25 cellular contexts compared by ENCODE assay signal in genomic region chr6:163790296-163790840, GRCh38.
DNase-seq lines count a peak whose midpoint lies in the region; ATAC-seq, FAIRE-seq and TF ChIP-seq lines count a peak whose summit lies in the region.
"Had no signal": no experiment of that assay in that cellular context is flagged by ENCODE, and none has a peak within 500 bp of the region (broad histone marks: within the 10 kb centered on the region; RNA-seq: fewer than 3 reads in every experiment).

No MANE protein-coding gene starts in this region.

- TF ChIP-seq POLR2A in right lobe of liver (IDR thresholded peaks at IDR 0.05): no peak

- peak; percentile 35 for DNase-seq in EH (ENCODE audit: low read depth)
- peak; percentile 12 for DNase-seq in astrocyte (ENCODE audit: low read depth)
- peak; percentile 55 for DNase-seq in fibroblast of mammary gland (ENCODE audit: low read depth)
- no peak for DNase-seq in KG1 (lab: John Stamatoyannopoulos, UW)
- no peak for DNase-seq in NCI-H2227 treated with DMSO at 0.1 percent for 48 hours (lab: John Stamatoyannopoulos, UW)
- DNase-seq in right lobe of liver: no peak
- DNase-seq: activated CD4-positive, alpha-beta T cell treated with anti-CD3 and anti-CD28 coated beads for 48 hours; activated CD8-positive, alpha-beta memory T cell treated with anti-CD3 and anti-CD28 coated beads, Interleukin-2, amount 50 U/mL, for 48 hours; activated naive CD4-positive, alpha-beta T cell; anterior cingulate cortex; dermis blood vessel endothelial cell; DMS153; mesenchymal stem cell; MM.1S; posterior cingulate gyrus; RPMI8226; transverse colon had no signal

- peaks cover 14% of the 10 kb centered on the region for H3K4me1 Mint-ChIP-seq in astrocyte (ENCODE audit: low read depth, unreplicated experiment)
- H3K4me1 Mint-ChIP-seq in nephron: peaks cover 47% of the 10 kb centered on the region

- no peak for FAIRE-seq in astrocyte (lab: Jason Lieb, UNC)
- FAIRE-seq: HepG2, islet of Langerhans had no signal

- H3K4me3 ChIP-seq in astrocyte (ENCODE audit: insufficient read depth, low read depth, low read length) (no peak overlapping the region), fibroblast of mammary gland (ENCODE audit: control insufficient read depth, low read depth, low read length) (no peak overlapping the region), right lobe of liver (no peak overlapping the region)
- H3K4me3 ChIP-seq: GM23338, transverse colon had no signal

- H2AFZ ChIP-seq in astrocyte (ENCODE audit: low read depth, low read length): no peak overlapping the region
- H2AFZ ChIP-seq: GM23338 had no signal

- no peaks in the 10 kb centered on the region for H3K27me3 ChIP-seq in astrocyte (ENCODE audit: insufficient read depth, low read length)
- H3K27me3 ChIP-seq in right lobe of liver: no peaks in the 10 kb centered on the region
- H3K27me3 ChIP-seq: transverse colon had no signal

- peaks cover 2% of the 10 kb centered on the region for H3K9me3 Mint-ChIP-seq in astrocyte (ENCODE audit: unreplicated experiment)
- H3K9me3 Mint-ChIP-seq in nephron: no peaks in the 10 kb centered on the region
- H3K9me3 Mint-ChIP-seq: GM23338; natural killer cell treated with Interleukin-12 subunit alpha and Interleukin-12 subunit beta and Interleukin-15 and Interleukin-18, amount 100 ng/mL, for 72 hours; stimulated activated effector memory CD8-positive, alpha-beta T cell treated with anti-CD3 and anti-CD28 coated beads, Interleukin-12 subunit alpha, Interleukin-12 subunit beta, amount 100 ng/mL, for 72 hours had no signal

- H3K27ac Mint-ChIP-seq in astrocyte (ENCODE audit: unreplicated experiment): no peak overlapping the region
- peak overlapping the region; percentile 47 to 87 (median 79) for H3K27ac Mint-ChIP-seq in nephron
- H3K27ac Mint-ChIP-seq: GM23338; natural killer cell treated with Interleukin-12 subunit alpha and Interleukin-12 subunit beta and Interleukin-15 and Interleukin-18, amount 100 ng/mL, for 72 hours; stimulated activated effector memory CD8-positive, alpha-beta T cell treated with anti-CD3 and anti-CD28 coated beads, Interleukin-12 subunit alpha, Interleukin-12 subunit beta, amount 100 ng/mL, for 72 hours had no signal

- H3K4me3 Mint-ChIP-seq in astrocyte (ENCODE audit: unreplicated experiment) (no peak overlapping the region), nephron (peak overlapping the region in 1 of 3 experiments; percentile 7)
- H3K4me3 Mint-ChIP-seq: GM23338; natural killer cell treated with Interleukin-12 subunit alpha and Interleukin-12 subunit beta and Interleukin-15 and Interleukin-18, amount 100 ng/mL, for 72 hours; stimulated activated effector memory CD8-positive, alpha-beta T cell treated with anti-CD3 and anti-CD28 coated beads, Interleukin-12 subunit alpha, Interleukin-12 subunit beta, amount 100 ng/mL, for 72 hours had no signal

- no peaks in the 10 kb centered on the region for H4K20me1 ChIP-seq in astrocyte (ENCODE audit: insufficient read depth, low read length)

- H3K36me3 ChIP-seq in astrocyte (ENCODE audit: insufficient read depth, low read length): no peaks in the 10 kb centered on the region
- H3K36me3 ChIP-seq in right lobe of liver: no peaks in the 10 kb centered on the region
- H3K36me3 ChIP-seq: transverse colon had no signal

- H3K27ac ChIP-seq in astrocyte (ENCODE audit: low read depth, low read length) (no peak overlapping the region), right lobe of liver (no peak overlapping the region)
- H3K27ac ChIP-seq: C4-2B, transverse colon had no signal

- 78% methylated on average over 5 of the region's 5 CpGs for WGBS in right lobe of liver (ENCODE audit: insufficient coverage, low coverage, low lambda C conversion rate, missing lambda C conversion rate)

- H3K27me3 Mint-ChIP-seq in astrocyte (ENCODE audit: low read depth, unreplicated experiment) (peaks cover 3% of the 10 kb centered on the region), nephron (ENCODE audit: low read depth) (peaks cover 8% of the 10 kb centered on the region)

- TF ChIP-seq CTCF in astrocyte (IDR thresholded peaks at IDR 0.05; ENCODE audit: insufficient read depth, low read depth, low read length) (no peak), fibroblast of mammary gland (conservative IDR thresholded peaks at IDR 0.05; ENCODE audit: control insufficient read depth, insufficient read depth, low read depth, low read length) (no peak), nephron (IDR thresholded peaks at IDR 0.05; ENCODE audit: unreplicated experiment in 3 of 3) (no peak), right lobe of liver (IDR thresholded peaks at IDR 0.05) (no peak)

- H3K36me3 Mint-ChIP-seq in astrocyte (ENCODE audit: low read depth, unreplicated experiment) (no peaks in the 10 kb centered on the region), nephron (ENCODE audit: low read depth) (no peaks in the 10 kb centered on the region)
- H3K36me3 Mint-ChIP-seq: stimulated activated effector memory CD8-positive, alpha-beta T cell treated with anti-CD3 and anti-CD28 coated beads, Interleukin-12 subunit alpha, Interleukin-12 subunit beta, amount 100 ng/mL, for 72 hours had no signal

- H3K9ac ChIP-seq in astrocyte (ENCODE audit: low read length): no peak overlapping the region

- ATAC-seq in HG03354 (IDR thresholded peaks at IDR 0.05; ENCODE audit: poor library complexity, severe bottlenecking, unreplicated experiment) (no peak), right lobe of liver (no peak)
- ATAC-seq: GM23338; HepG2; natural killer cell treated with Interleukin-12 subunit alpha and Interleukin-12 subunit beta and Interleukin-15 and Interleukin-18, amount 100 ng/mL, for 72 hours; stimulated activated effector memory CD8-positive, alpha-beta T cell treated with anti-CD3 and anti-CD28 coated beads, Interleukin-12 subunit alpha, Interleukin-12 subunit beta, amount 100 ng/mL, for 72 hours had no signal

- H3K4me1 ChIP-seq in astrocyte (ENCODE audit: insufficient read depth, low read length): peaks cover 11% of the 10 kb centered on the region
- H3K4me1 ChIP-seq in right lobe of liver: no peaks in the 10 kb centered on the region
- H3K4me1 ChIP-seq: transverse colon had no signal

- intact Hi-C loops in right lobe of liver (cut with DNase I): no loop called here

- H3K9me3 ChIP-seq in astrocyte (ENCODE audit: insufficient read depth, low read depth, low read length) (no peaks in the 10 kb centered on the region), right lobe of liver (no peaks in the 10 kb centered on the region)

- H3K79me2 ChIP-seq in astrocyte (ENCODE audit: insufficient read depth, low read length): no peaks in the 10 kb centered on the region

- no peak overlapping the region for H3K4me2 ChIP-seq in astrocyte (ENCODE audit: low read length)
- H3K4me2 ChIP-seq: GM23338 had no signal

Comparison
In these comparisons a context has a peak if more than half of its experiments do, and no peak if none do; other contexts are left out.
1. DNase-seq: peak in EH (single experiment), astrocyte (single experiment) and fibroblast of mammary gland (single experiment); none in KG1 (single experiment), NCI-H2227 treated with DMSO at 0.1 percent for 48 hours (single experiment) and right lobe of liver (0 of 3).